ENCODE assay signal across 8 cellular contexts in genomic region chr6:36840471-36841461, GRCh38. TPM values are rescaled to one million over a fixed set of nuclear protein-coding genes. Genes with fewer than 3 reads are reported as not detected.
DNase-seq lines count a peak whose midpoint lies in the region; ATAC-seq and TF ChIP-seq lines count a peak whose summit lies in the region.

No MANE protein-coding gene starts in this region.

- no peaks in the 10 kb centered on the region for H3K9me3 Mint-ChIP-seq in central memory CD8-positive, alpha-beta T cell
- H3K9me3 Mint-ChIP-seq in memory B cell: no peaks in the 10 kb centered on the region

- no peaks in the 10 kb centered on the region for H3K36me3 Mint-ChIP-seq in central memory CD8-positive, alpha-beta T cell (ENCODE audit: insufficient read depth)
- H3K36me3 Mint-ChIP-seq in memory B cell: no peaks in the 10 kb centered on the region

- H3K4me3 Mint-ChIP-seq in central memory CD8-positive, alpha-beta T cell: peak overlapping the region; percentile 59
- H3K4me3 Mint-ChIP-seq in memory B cell: peak overlapping the region; percentile 76

- no peak for TF ChIP-seq POLR2A in GM18505 (IDR thresholded peaks at IDR 0.05; ENCODE audit: borderline replicate concordance, extremely low read depth, insufficient read depth, insufficient read length)

- intact Hi-C loops in Right ventricle myocardium inferior (cut with DNase I): loop anchor here (2.0 kb wide), 2 partner anchors 30 to 132 kb away; no protein-coding TSS in a partner anchor
- intact Hi-C loops in cardiac septum (cut with DNase I): no loop called here

- peaks cover 1% of the 10 kb centered on the region for H3K9me3 ChIP-seq in thymus (ENCODE audit: control insufficient read depth)

- no peak overlapping the region for H3K27ac ChIP-seq in thymus (ENCODE audit: low read depth)

- WGBS in thymus: 21% methylated on average over 44 of the region's 44 CpGs

- H3K4me3 ChIP-seq in thymus (ENCODE audit: low read length): peak overlapping the region; percentile 55

- H3K27me3 ChIP-seq in thymus (ENCODE audit: control insufficient read depth, insufficient read depth): peaks cover 27% of the 10 kb centered on the region

- DNase-seq in Right ventricle myocardium inferior (ENCODE audit: missing footprints) (no peak), cardiac septum (ENCODE audit: low spot score) (no peak), memory B cell (ENCODE audit: low spot score in 2 of 2) (no peak), NCI-H1436 treated with DMSO at 0.1 percent for 48 hours (lab: John Stamatoyannopoulos, UW) (no peak)
- peak in 1 of 2 donors; percentile 20 for DNase-seq in central memory CD8-positive, alpha-beta T cell (ENCODE audit: low spot score in 2 of 2)

- peaks cover 16% of the 10 kb centered on the region for H3K4me1 Mint-ChIP-seq in central memory CD8-positive, alpha-beta T cell
- H3K4me1 Mint-ChIP-seq in memory B cell: peaks cover 6% of the 10 kb centered on the region

- H3K4me1 ChIP-seq in thymus (ENCODE audit: control insufficient read depth, insufficient read depth, low read length): peaks cover 16% of the 10 kb centered on the region

- H3K36me3 ChIP-seq in thymus (ENCODE audit: control insufficient read depth, insufficient read depth): no peaks in the 10 kb centered on the region

- H3K27ac Mint-ChIP-seq in central memory CD8-positive, alpha-beta T cell (ENCODE audit: low read depth): no peak overlapping the region
- H3K27ac Mint-ChIP-seq in memory B cell: no peak overlapping the region

- ATAC-seq in Right ventricle myocardium inferior (peak; percentile 2), memory B cell (ENCODE audit: low read depth) (peak; percentile 57), HG03280 (IDR thresholded peaks at IDR 0.05; ENCODE audit: unreplicated experiment) (no peak), GM18505 (IDR thresholded peaks at IDR 0.05; ENCODE audit: unreplicated experiment) (no peak)
- ATAC-seq in central memory CD8-positive, alpha-beta T cell (replicated peaks; ENCODE audit: extremely low read depth, poor library complexity, severe bottlenecking): peak; percentile 57

- peaks cover 34% of the 10 kb centered on the region for H3K27me3 Mint-ChIP-seq in central memory CD8-positive, alpha-beta T cell
- peaks cover 19% of the 10 kb centered on the region for H3K27me3 Mint-ChIP-seq in memory B cell

RNA-seq across cellular contexts. Expression of gene CPNE5, which starts 1.5 kb away (rescaled TPM):
- total RNA-seq in Right ventricle myocardium inferior: 10.9 TPM
- total RNA-seq in cardiac septum: 6.7 TPM
- polyA plus RNA-seq in thymus: 3.4 TPM

RNA-seq across cellular contexts. Expression of gene PPIL1, which starts 33.8 kb away (rescaled TPM):
- total RNA-seq in Right ventricle myocardium inferior (70.1 TPM), cardiac septum (24.9 TPM)
- polyA plus RNA-seq in thymus: 22.5 TPM

RNA-seq across cellular contexts. Expression of gene C6orf89, which starts 45.0 kb away (rescaled TPM):
- total RNA-seq in Right ventricle myocardium inferior: 79.4 TPM
- 49.2 TPM for total RNA-seq in cardiac septum
- polyA plus RNA-seq in thymus: 19.5 TPM

Comparison
In these comparisons a context has a peak if more than half of its experiments do, and no peak if none do; other contexts are left out.
1. ATAC-seq: peak in Right ventricle myocardium inferior (single experiment), central memory CD8-positive, alpha-beta T cell (single experiment) and memory B cell (single experiment); none in HG03280 (single experiment) and GM18505 (single experiment).